Comparison of ENCODE assay signal across 25 cellular contexts in the genomic region with DNA sequence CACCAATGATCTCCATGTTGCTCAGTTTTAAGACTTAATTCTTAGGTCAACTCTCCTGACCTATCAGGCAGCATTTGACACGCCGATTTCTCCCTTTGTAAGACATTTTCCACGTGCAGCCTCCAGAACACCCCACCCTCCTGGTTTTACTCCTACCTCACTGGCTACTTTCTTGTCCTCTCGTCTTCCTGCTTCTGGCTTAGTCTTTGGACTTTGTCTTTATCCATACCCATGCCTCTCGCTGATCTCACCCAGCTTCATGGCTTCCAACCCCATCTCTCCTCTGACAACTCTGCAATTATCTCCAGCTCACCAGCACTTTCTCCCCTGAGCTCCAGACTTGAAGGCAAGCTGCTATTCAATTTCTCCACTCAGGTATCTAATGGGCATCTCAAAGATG.
"Had no signal": no experiment of that assay in that cellular context is flagged by ENCODE, and none has a peak within 500 bp of the region (broad histone marks: within the 10 kb centered on the region; RNA-seq: fewer than 3 reads in every experiment).

No MANE protein-coding gene starts in this region.

- H3K9me3 ChIP-seq: esophagus squamous epithelium, neutrophil, ovary, right lobe of liver had no signal

- FAIRE-seq: astrocyte, islet of Langerhans had no signal

- H3K4me3 Mint-ChIP-seq: activated CD4-positive, alpha-beta T cell treated with anti-CD3 and anti-CD28 coated beads for 36 hours; activated CD8-positive, alpha-beta memory T cell treated with anti-CD3 and anti-CD28 coated beads, Interleukin-2, amount 10 ng/mL, durations not matched to agents 7 days and 5 days; activated CD8-positive, alpha-beta T cell treated with anti-CD3 and anti-CD28 coated beads, Interleukin-2, amount 10 ng/mL, durations not matched to agents 7 days and 5 days; activated naive CD4-positive, alpha-beta T cell treated with anti-CD3 and anti-CD28 coated beads, Interleukin-2, amount 10 ng/mL, durations not matched to agents 7 days and 5 days; activated T-cell treated with anti-CD3 and anti-CD28 coated beads, Interleukin-2, amount 50 U/mL, for 72 hours; dendritic cell treated with granulocyte-macrophage colony-stimulating factor and Interleukin-4, amounts not matched to agents 40 ng/mL and 50 ng/mL, for 4 days; nephron progenitor cell; stimulated activated naive CD8-positive, alpha-beta T cell treated with anti-CD3 and anti-CD28 coated beads, Interleukin-15, Interleukin-2, amounts not matched to agents 100 ng/mL and 50 ng/mL, for 24 hours had no signal

- H3K27ac Mint-ChIP-seq: activated CD4-positive, alpha-beta T cell treated with anti-CD3 and anti-CD28 coated beads for 36 hours; activated CD8-positive, alpha-beta memory T cell treated with anti-CD3 and anti-CD28 coated beads, Interleukin-2, amount 10 ng/mL, durations not matched to agents 7 days and 5 days; activated CD8-positive, alpha-beta T cell treated with anti-CD3 and anti-CD28 coated beads, Interleukin-2, amount 10 ng/mL, durations not matched to agents 7 days and 5 days; activated naive CD4-positive, alpha-beta T cell treated with anti-CD3 and anti-CD28 coated beads, Interleukin-2, amount 10 ng/mL, durations not matched to agents 7 days and 5 days; activated T-cell treated with anti-CD3 and anti-CD28 coated beads, Interleukin-2, amount 50 U/mL, for 72 hours; dendritic cell treated with granulocyte-macrophage colony-stimulating factor and Interleukin-4, amounts not matched to agents 40 ng/mL and 50 ng/mL, for 4 days; nephron progenitor cell had no signal

- H3K27me3 ChIP-seq: esophagus squamous epithelium, neutrophil, ovary, right lobe of liver had no signal

- DNase-seq: activated CD4-positive, alpha-beta T cell treated with anti-CD3 and anti-CD28 coated beads for 36 hours; activated CD4-positive, CD25-positive, alpha-beta regulatory T cell; activated CD8-positive, alpha-beta memory T cell treated with anti-CD3 and anti-CD28 coated beads, Interleukin-2, amount 10 ng/mL, durations not matched to agents 7 days and 5 days; activated CD8-positive, alpha-beta T cell treated with anti-CD3 and anti-CD28 coated beads, Interleukin-2, amount 10 ng/mL, durations not matched to agents 7 days and 5 days; activated effector memory CD4-positive, alpha-beta T cell treated with anti-CD3 and anti-CD28 coated beads, Interleukin-2, amount 50 U/mL, for 16 hours; activated naive CD4-positive, alpha-beta T cell treated with anti-CD3 and anti-CD28 coated beads, Interleukin-2, amount 10 ng/mL, durations not matched to agents 7 days and 5 days; activated T-cell treated with anti-CD3 and anti-CD28 coated beads, Interleukin-2, amount 50 U/mL, for 72 hours; amniotic stem cell; central memory CD4-positive, alpha-beta T cell; esophagus squamous epithelium; foreskin melanocyte; nephron progenitor cell; ovary; right lobe of liver; stimulated activated CD4-positive, alpha-beta T cell treated with anti-CD3 and anti-CD28 coated beads, Interleukin-12 subunit alpha, Interleukin-12 subunit beta, amount 100 ng/mL, for 4 hours; stimulated activated CD4-positive, alpha-beta T cell treated with anti-CD3 and anti-CD28 coated beads, Interleukin-4, amount 100 ng/mL, for 1 hour; substantia nigra had no signal

- ATAC-seq: activated CD4-positive, alpha-beta T cell treated with anti-CD3 and anti-CD28 coated beads for 36 hours; activated CD8-positive, alpha-beta memory T cell treated with anti-CD3 and anti-CD28 coated beads, Interleukin-2, amount 10 ng/mL, durations not matched to agents 7 days and 5 days; activated CD8-positive, alpha-beta T cell treated with anti-CD3 and anti-CD28 coated beads, Interleukin-2, amount 10 ng/mL, durations not matched to agents 7 days and 5 days; activated T-cell treated with anti-CD3 and anti-CD28 coated beads, Interleukin-2, amount 50 U/mL, for 72 hours had no signal

- H3K27ac ChIP-seq: epithelial cell of prostate, esophagus squamous epithelium, neutrophil, ovary, SK-N-MC had no signal

- H3K36me3 Mint-ChIP-seq: activated CD8-positive, alpha-beta memory T cell treated with anti-CD3 and anti-CD28 coated beads, Interleukin-2, amount 10 ng/mL, durations not matched to agents 7 days and 5 days had no signal

- H3K36me3 ChIP-seq: neutrophil, ovary, right lobe of liver had no signal

- H3K4me3 ChIP-seq: esophagus squamous epithelium, ovary, right lobe of liver, SK-N-MC had no signal

- H3K4me1 ChIP-seq: esophagus squamous epithelium had no signal

- H3K9me3 Mint-ChIP-seq: activated naive CD4-positive, alpha-beta T cell treated with anti-CD3 and anti-CD28 coated beads, Interleukin-2, amount 10 ng/mL, durations not matched to agents 7 days and 5 days; activated T-cell treated with anti-CD3 and anti-CD28 coated beads, Interleukin-2, amount 50 U/mL, for 72 hours; dendritic cell treated with granulocyte-macrophage colony-stimulating factor and Interleukin-4, amounts not matched to agents 40 ng/mL and 50 ng/mL, for 4 days; nephron progenitor cell; stimulated activated naive CD8-positive, alpha-beta T cell treated with anti-CD3 and anti-CD28 coated beads, Interleukin-15, Interleukin-2, amounts not matched to agents 100 ng/mL and 50 ng/mL, for 24 hours had no signal

- H3K4me1 Mint-ChIP-seq: activated CD4-positive, alpha-beta T cell treated with anti-CD3 and anti-CD28 coated beads for 36 hours had no signal

- H3K27me3 Mint-ChIP-seq: progenitor cell of endocrine pancreas had no signal
